8 cellular contexts compared by ENCODE assay signal in the genomic region with DNA sequence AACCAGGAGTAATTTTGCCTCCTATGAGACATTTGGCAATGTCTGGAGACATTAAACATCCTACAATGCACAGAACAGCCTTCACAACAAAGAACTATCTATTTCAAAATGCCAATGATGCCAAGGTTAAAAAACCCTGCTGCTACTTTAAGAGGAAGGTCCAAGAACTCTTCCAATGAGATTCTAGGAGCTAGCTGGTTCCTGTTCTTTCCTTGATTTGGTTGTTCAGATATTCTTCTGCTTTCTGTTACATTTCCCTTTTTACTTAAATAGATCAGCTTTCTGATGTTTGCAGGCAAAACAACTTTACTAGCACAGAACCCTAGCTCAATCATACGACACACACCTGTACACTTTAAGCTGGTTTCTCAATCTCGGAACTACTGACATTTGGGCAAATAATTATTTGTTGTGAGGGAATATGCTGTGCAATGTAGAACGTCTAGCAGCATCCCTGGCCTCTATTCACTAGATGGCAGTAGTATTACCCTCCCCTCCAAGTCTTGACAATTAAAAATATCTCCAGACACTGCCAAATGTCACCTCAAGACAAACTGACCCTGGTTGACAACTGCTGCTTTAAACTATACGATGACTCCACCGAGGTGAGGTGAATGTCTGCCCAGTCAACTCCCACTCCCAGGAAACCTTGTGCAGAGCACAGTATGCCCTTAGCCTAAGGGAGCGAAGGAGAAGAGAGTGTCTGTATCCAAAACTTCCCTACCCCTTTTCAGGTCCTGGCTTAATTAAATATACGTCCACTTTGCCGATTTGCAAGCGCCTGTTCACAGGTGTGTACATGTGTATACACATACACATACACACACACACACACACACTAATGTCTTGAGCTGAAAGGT. TPM values are rescaled to one million over a fixed set of nuclear protein-coding genes. Genes with fewer than 3 reads are reported as not detected.
DNase-seq lines count a peak whose midpoint lies in the region; ATAC-seq and TF ChIP-seq lines count a peak whose summit lies in the region.

No MANE protein-coding gene starts in this region.

- no peaks in the 10 kb centered on the region for H3K36me3 ChIP-seq in left ventricle myocardium inferior
- no peaks in the 10 kb centered on the region for H3K36me3 ChIP-seq in Loucy (ENCODE audit: insufficient read depth, low read length)
- no peaks in the 10 kb centered on the region for H3K36me3 ChIP-seq in breast epithelium
- no peaks in the 10 kb centered on the region for H3K36me3 ChIP-seq in parathyroid adenoma (ENCODE audit: control insufficient read depth, insufficient read depth, low read length)

- H3K4me3 ChIP-seq in left ventricle myocardium inferior (no peak overlapping the region), Loucy (ENCODE audit: low read length, poor library complexity, severe bottlenecking) (peak overlapping the region; percentile 46), breast epithelium (peak overlapping the region in 1 of 3 donors; percentile 44), parathyroid adenoma (ENCODE audit: low read depth, low read length) (no peak overlapping the region)

- no peak for TF ChIP-seq POLR2A in breast epithelium (IDR thresholded peaks at IDR 0.05)

- H3K79me2 ChIP-seq in Loucy (ENCODE audit: insufficient read depth, low read length): peaks cover 71% of the 10 kb centered on the region
- peaks cover 23% of the 10 kb centered on the region for H3K79me2 ChIP-seq in parathyroid adenoma

- H3K27me3 ChIP-seq in left ventricle myocardium inferior (ENCODE audit: low read depth) (no peaks in the 10 kb centered on the region), Loucy (ENCODE audit: insufficient read depth, low read length, poor library complexity, severe bottlenecking) (no peaks in the 10 kb centered on the region), breast epithelium (no peaks in the 10 kb centered on the region), parathyroid adenoma (ENCODE audit: control insufficient read depth, insufficient read depth, low read length) (no peaks in the 10 kb centered on the region)

- H3F3A ChIP-seq in Loucy (ENCODE audit: low read depth): no peaks in the 10 kb centered on the region

- peaks cover 57% of the 10 kb centered on the region for H3K4me1 ChIP-seq in left ventricle myocardium inferior
- peaks cover 36% of the 10 kb centered on the region for H3K4me1 ChIP-seq in Loucy (ENCODE audit: insufficient read depth, low read length, poor library complexity, severe bottlenecking)
- H3K4me1 ChIP-seq in breast epithelium: peaks cover 0 to 12% of the 10 kb centered on the region in 2 donors
- H3K4me1 ChIP-seq in parathyroid adenoma: no peaks in the 10 kb centered on the region

- ATAC-seq in Right ventricle myocardium inferior (no peak), HG03135 (IDR thresholded peaks at IDR 0.05; ENCODE audit: unreplicated experiment) (no peak)

- H3K9ac ChIP-seq in Loucy (ENCODE audit: low read depth, low read length, poor library complexity, severe bottlenecking) (peak overlapping the region; percentile 21), parathyroid adenoma (no peak overlapping the region)

- intact Hi-C loops in left ventricle myocardium inferior (cut with micrococcal nuclease) (loop anchor here (10.0 kb wide), 1 partner anchor 127 kb away; a partner anchor contains a TSS), Right ventricle myocardium inferior (cut with DNase I) (no loop called here), breast epithelium (cut with DNase I; ENCODE audit: low total_unique reads) (no loop called here)

- peaks cover 4% of the 10 kb centered on the region for H4K20me1 ChIP-seq in Loucy (ENCODE audit: insufficient read depth, low read length, poor library complexity, severe bottlenecking)

- H3K4me2 ChIP-seq in Loucy (ENCODE audit: low read depth, low read length, poor library complexity, severe bottlenecking) (peak overlapping the region; percentile 66), parathyroid adenoma (ENCODE audit: low read length) (no peak overlapping the region)

- H2AFZ ChIP-seq in Loucy (ENCODE audit: low read length): no peak overlapping the region
- H2AFZ ChIP-seq in parathyroid adenoma: no peak overlapping the region

- DNase-seq in left ventricle myocardium inferior: no peak
- no peak for DNase-seq in Right ventricle myocardium inferior (ENCODE audit: missing footprints)
- no peak for DNase-seq in breast epithelium (ENCODE audit: low spot score in 2 of 2)
- no peak for DNase-seq in NCI-H345 treated with DMSO at 0.1 percent for 48 hours (lab: John Stamatoyannopoulos, UW; ENCODE audit: unreplicated experiment)
- no peak for DNase-seq in NCI-H1436 (lab: John Stamatoyannopoulos, UW)

- H3K27ac ChIP-seq in left ventricle myocardium inferior (replicated peaks) (peak overlapping the region; percentile 34), breast epithelium (peak overlapping the region; percentile 43 to 62), parathyroid adenoma (no peak overlapping the region)

- H3K9me2 ChIP-seq in Loucy (replicated peaks; ENCODE audit: low read depth, low read length): no peaks in the 10 kb centered on the region

- TF ChIP-seq CTCF in left ventricle myocardium inferior (IDR thresholded peaks at IDR 0.05; ENCODE audit: borderline replicate concordance): peak; percentile 41
- TF ChIP-seq CTCF in Loucy (conservative IDR thresholded peaks at IDR 0.05; ENCODE audit: low read length): peak; percentile 63
- TF ChIP-seq CTCF in breast epithelium (IDR thresholded peaks at IDR 0.05): no peak
- TF ChIP-seq CTCF in parathyroid adenoma (IDR thresholded peaks at IDR 0.05): peak; percentile 18

- no peaks in the 10 kb centered on the region for H3K9me3 ChIP-seq in left ventricle myocardium inferior (replicated peaks)
- H3K9me3 ChIP-seq in Loucy (ENCODE audit: insufficient read depth, low read depth, low read length): no peaks in the 10 kb centered on the region
- H3K9me3 ChIP-seq in breast epithelium: no peaks in the 10 kb centered on the region
- no peaks in the 10 kb centered on the region for H3K9me3 ChIP-seq in parathyroid adenoma (ENCODE audit: control insufficient read depth, low read length)

RNA-seq across cellular contexts. Expression of a gene that starts 4.4 kb away (rescaled TPM):
- total RNA-seq in left ventricle myocardium inferior (11.9 TPM), Right ventricle myocardium inferior (10.7 TPM), breast epithelium (10 to 100 TPM; 29.2 to 42.4 (median 40.8) TPM)

Comparison
In these comparisons a context has a peak if more than half of its experiments do, and no peak if none do; other contexts are left out.
1. CTCF ChIP-seq: peak in left ventricle myocardium inferior (single experiment), Loucy (single experiment) and parathyroid adenoma (single experiment); none in breast epithelium (0 of 3).